In the genomic region with DNA sequence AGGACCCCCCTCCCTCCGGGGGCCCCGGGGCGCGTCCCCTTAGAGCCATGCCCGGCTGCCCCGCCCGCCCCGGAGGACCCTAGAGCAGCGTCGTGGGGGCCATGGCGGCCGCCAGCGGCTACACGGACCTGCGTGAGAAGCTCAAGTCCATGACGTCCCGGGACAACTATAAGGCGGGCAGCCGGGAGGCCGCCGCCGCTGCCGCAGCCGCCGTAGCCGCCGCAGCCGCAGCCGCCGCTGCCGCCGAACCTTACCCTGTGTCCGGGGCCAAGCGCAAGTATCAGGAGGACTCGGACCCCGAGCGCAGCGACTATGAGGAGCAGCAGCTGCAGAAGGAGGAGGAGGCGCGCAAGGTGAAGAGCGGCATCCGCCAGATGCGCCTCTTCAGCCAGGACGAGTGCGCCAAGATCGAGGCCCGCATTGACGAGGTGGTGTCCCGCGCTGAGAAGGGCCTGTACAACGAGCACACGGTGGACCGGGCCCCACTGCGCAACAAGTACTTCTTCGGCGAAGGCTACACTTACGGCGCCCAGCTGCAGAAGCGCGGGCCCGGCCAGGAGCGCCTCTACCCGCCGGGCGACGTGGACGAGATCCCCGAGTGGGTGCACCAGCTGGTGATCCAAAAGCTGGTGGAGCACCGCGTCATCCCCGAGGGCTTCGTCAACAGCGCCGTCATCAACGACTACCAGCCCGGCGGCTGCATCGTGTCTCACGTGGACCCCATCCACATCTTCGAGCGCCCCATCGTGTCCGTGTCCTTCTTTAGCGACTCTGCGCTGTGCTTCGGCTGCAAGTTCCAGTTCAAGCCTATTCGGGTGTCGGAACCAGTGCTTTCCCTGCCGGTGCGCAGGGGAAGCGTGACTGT, we compare ENCODE assay signal across 7 cellular contexts. TPM values are rescaled to one million over a fixed set of nuclear protein-coding genes. Genes with fewer than 3 reads are reported as not detected.
DNase-seq lines count a peak whose midpoint lies in the region; ATAC-seq and TF ChIP-seq lines count a peak whose summit lies in the region.

No MANE protein-coding gene starts in this region.

- peaks cover 40 to 55% of the 10 kb centered on the region in 2 donors for H3K4me1 ChIP-seq in left lung

- peak overlapping the region; percentile 92 for H3K4me3 Mint-ChIP-seq in chondrocyte (ENCODE audit: unreplicated experiment)

- H3K9me3 Mint-ChIP-seq in chondrocyte (ENCODE audit: low read depth): no peaks in the 10 kb centered on the region

- H3K27ac Mint-ChIP-seq in chondrocyte (ENCODE audit: unreplicated experiment): peak overlapping the region; percentile 93

- peaks cover 0 to 18% of the 10 kb centered on the region in 2 donors for H3K36me3 ChIP-seq in left lung

- H3K4me1 Mint-ChIP-seq in chondrocyte (ENCODE audit: low read depth): peaks cover 52% of the 10 kb centered on the region

- no peaks in the 10 kb centered on the region for H3K27me3 ChIP-seq in left lung

- H3K27me3 Mint-ChIP-seq in chondrocyte (ENCODE audit: low read depth): no peaks in the 10 kb centered on the region

- DNase-seq in HT1080 (ENCODE audit: low read depth): peak; percentile 20
- peak; percentile 71 for DNase-seq in activated CD4-positive, alpha-beta T cell treated with anti-CD3 and anti-CD28 coated beads for 4 hours
- no peak for DNase-seq in chondrocyte (ENCODE audit: low spot score)
- peak; percentile 71 to 87 for DNase-seq in left lung
- peak; percentile 73 for DNase-seq in stimulated activated CD4-positive, alpha-beta T cell treated with anti-CD3 and anti-CD28 coated beads, Interleukin-4, amount 100 ng/mL, for 1 hour
- DNase-seq in middle frontal gyrus (ENCODE audit: extremely low spot score, low spot score): no peak

- no peaks in the 10 kb centered on the region for H3K9me3 ChIP-seq in left lung

- peak overlapping the region; percentile 94 for H3K4me3 ChIP-seq in left lung

- ATAC-seq in GM19023 (IDR thresholded peaks at IDR 0.05; ENCODE audit: unreplicated experiment) (peak; percentile 9), left lung (peak; percentile 0)

- TF ChIP-seq CTCF in chondrocyte (IDR thresholded peaks at IDR 0.05) (no peak), left lung (IDR thresholded peaks at IDR 0.05) (no peak)

- H3K27ac ChIP-seq in left lung: peak overlapping the region; percentile 99 to 100

- peaks cover 8% of the 10 kb centered on the region for H3K36me3 Mint-ChIP-seq in chondrocyte (ENCODE audit: low read depth)

- intact Hi-C loops in left lung (cut with DNase I): no loop called here

RNA-seq across cellular contexts. Expression of a gene that starts 0.7 kb away (rescaled TPM):
- 75.9 and 91.6 TPM in 2 replicates for total RNA-seq in HT1080 (2014; rRNA removed; shearing (Covaris generic))
- 80.4 and 81.9 TPM in 2 replicates for polyA plus RNA-seq in HT1080 (2015; cell fraction: cytosol; rRNA removed)
- polyA plus RNA-seq in HT1080 (2015; cell fraction: nucleus; rRNA removed): 33.8 and 34.6 TPM in 2 replicates
- total RNA-seq in chondrocyte (101 to 110 TPM (median 108 TPM) in 3 replicates), left lung (10 to 100 TPM; 87.6 to 99.6 TPM)

RNA-seq across cellular contexts. Expression of a gene that starts 41.1 kb away (rescaled TPM):
- total RNA-seq in HT1080 (2014; rRNA removed; shearing (Covaris generic)): 36.5 and 39.3 TPM in 2 replicates
- 47.7 and 48.6 TPM in 2 replicates for polyA plus RNA-seq in HT1080 (2015; cell fraction: cytosol; rRNA removed)
- 54.8 and 54.9 TPM in 2 replicates for polyA plus RNA-seq in HT1080 (2015; cell fraction: nucleus; rRNA removed)
- total RNA-seq in chondrocyte: 38.7 to 41.8 TPM (median 39.0 TPM) in 3 replicates
- 10 to 100 TPM; 14.4 to 17.8 TPM for total RNA-seq in left lung

Comparison
In these comparisons a context has a peak if more than half of its experiments do, and no peak if none do; other contexts are left out.
1. DNase-seq: peak in HT1080 (single experiment), activated CD4-positive, alpha-beta T cell treated with anti-CD3 and anti-CD28 coated beads for 4 hours (2 of 2), left lung (2 of 2) and stimulated activated CD4-positive, alpha-beta T cell treated with anti-CD3 and anti-CD28 coated beads, Interleukin-4, amount 100 ng/mL, for 1 hour (single experiment); none in chondrocyte (single experiment) and middle frontal gyrus (single experiment).